1 cellular context compared by ENCODE assay signal in the genomic region with DNA sequence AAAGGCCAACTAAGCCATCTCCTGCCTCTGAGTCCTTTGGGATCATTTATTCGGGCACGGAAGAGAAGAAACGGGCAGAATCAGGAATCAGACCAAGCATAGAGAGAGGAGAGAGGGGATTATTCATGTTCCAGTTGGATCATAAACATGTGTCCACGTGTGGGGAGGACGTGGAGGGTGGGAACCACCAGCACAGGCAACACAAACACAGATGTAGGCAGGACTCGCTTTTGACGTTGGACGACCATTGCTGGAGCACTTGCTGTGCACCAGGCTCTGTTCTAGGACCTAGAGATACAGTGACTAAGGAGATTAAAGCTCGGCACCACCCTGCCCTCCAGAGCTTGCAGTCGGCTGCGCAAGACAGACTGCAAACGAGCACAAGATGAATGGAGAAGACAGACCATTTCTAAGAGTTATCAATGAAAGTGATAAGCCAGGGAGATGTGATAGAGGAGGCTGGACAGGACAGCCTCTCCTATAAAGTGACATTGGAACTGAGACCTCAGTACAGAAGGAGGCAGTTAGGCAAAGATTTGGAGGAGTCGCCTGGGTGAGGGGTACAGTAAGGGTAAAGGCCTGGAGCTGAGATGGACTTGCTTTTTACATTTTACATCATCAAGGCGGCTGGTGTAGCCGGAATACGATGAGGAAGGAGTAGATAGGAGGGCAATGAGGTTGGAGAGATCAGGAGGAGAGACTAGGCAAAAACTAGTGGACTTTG.
TF ChIP-seq lines count a peak whose summit lies in the region.

No MANE protein-coding gene starts in this region.

TF ChIP-seq in GM12878, 131 proteins besides CTCF, POLR2A, EP300 and RAD21:
- TF ChIP-seq NFIC (IDR thresholded peaks at IDR 0.05; ENCODE audit: low read depth, low read length), result no peak
- TF ChIP-seq SIX5 (IDR thresholded peaks at IDR 0.05; ENCODE audit: low read depth, low read length, severe bottlenecking), result no peak
- TF ChIP-seq MYB (IDR thresholded peaks at IDR 0.05; ENCODE audit: borderline replicate concordance, low read depth, low read length), result no peak
- TF ChIP-seq CREB1 (IDR thresholded peaks at IDR 0.05; ENCODE audit: low read depth), result 0 out of 2 replicates have a peak, but pooled peaks have one; percentile 8
- no peak for TF ChIP-seq PAX5 (IDR thresholded peaks at IDR 0.05; ENCODE audit: borderline replicate concordance, low read depth, low read length)
- no peak for TF ChIP-seq SRF (IDR thresholded peaks at IDR 0.05; ENCODE audit: low read depth in 2 of 2, low read length in 2 of 2)
- no peak for TF ChIP-seq YY1 (IDR thresholded peaks at IDR 0.05; ENCODE audit: low read depth, low read length)
- no peak for TF ChIP-seq YBX1 (IDR thresholded peaks at IDR 0.05)
- no peak for TF ChIP-seq EED (IDR thresholded peaks at IDR 0.05; ENCODE audit: low read depth)
- TF ChIP-seq DPF2 (IDR thresholded peaks at IDR 0.05), result 0 out of 2 replicates have a peak, but pooled peaks have one; percentile 17
- TF ChIP-seq GABPA (IDR thresholded peaks at IDR 0.05; ENCODE audit: low read depth), result no peak
- TF ChIP-seq SUZ12 (IDR thresholded peaks at IDR 0.05; ENCODE audit: unreplicated experiment), result no peak
- TF ChIP-seq MTA3 (IDR thresholded peaks at IDR 0.05; ENCODE audit: borderline replicate concordance, low read length), result 0 out of 2 replicates have a peak, but pooled peaks have one; percentile 64
- no peak for TF ChIP-seq PAX8 (IDR thresholded peaks at IDR 0.05)
- no peak for TF ChIP-seq FOXK2 (IDR thresholded peaks at IDR 0.05)
- TF ChIP-seq ZSCAN29 (IDR thresholded peaks at IDR 0.05), result no peak
- TF ChIP-seq, protein P1, sequence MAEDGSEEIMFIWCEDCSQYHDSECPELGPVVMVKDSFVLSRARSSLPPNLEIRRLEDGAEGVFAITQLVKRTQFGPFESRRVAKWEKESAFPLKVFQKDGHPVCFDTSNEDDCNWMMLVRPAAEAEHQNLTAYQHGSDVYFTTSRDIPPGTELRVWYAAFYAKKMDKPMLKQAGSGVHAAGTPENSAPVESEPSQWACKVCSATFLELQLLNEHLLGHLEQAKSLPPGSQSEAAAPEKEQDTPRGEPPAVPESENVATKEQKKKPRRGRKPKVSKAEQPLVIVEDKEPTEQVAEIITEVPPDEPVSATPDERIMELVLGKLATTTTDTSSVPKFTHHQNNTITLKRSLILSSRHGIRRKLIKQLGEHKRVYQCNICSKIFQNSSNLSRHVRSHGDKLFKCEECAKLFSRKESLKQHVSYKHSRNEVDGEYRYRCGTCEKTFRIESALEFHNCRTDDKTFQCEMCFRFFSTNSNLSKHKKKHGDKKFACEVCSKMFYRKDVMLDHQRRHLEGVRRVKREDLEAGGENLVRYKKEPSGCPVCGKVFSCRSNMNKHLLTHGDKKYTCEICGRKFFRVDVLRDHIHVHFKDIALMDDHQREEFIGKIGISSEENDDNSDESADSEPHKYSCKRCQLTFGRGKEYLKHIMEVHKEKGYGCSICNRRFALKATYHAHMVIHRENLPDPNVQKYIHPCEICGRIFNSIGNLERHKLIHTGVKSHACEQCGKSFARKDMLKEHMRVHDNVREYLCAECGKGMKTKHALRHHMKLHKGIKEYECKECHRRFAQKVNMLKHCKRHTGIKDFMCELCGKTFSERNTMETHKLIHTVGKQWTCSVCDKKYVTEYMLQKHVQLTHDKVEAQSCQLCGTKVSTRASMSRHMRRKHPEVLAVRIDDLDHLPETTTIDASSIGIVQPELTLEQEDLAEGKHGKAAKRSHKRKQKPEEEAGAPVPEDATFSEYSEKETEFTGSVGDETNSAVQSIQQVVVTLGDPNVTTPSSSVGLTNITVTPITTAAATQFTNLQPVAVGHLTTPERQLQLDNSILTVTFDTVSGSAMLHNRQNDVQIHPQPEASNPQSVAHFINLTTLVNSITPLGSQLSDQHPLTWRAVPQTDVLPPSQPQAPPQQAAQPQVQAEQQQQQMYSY (CRISPR knock-in tag; IDR thresholded peaks at IDR 0.05), result no peak
- no peak for TF ChIP-seq HCFC1 (IDR thresholded peaks at IDR 0.05; ENCODE audit: low read length)
- TF ChIP-seq NRF1 (conservative IDR thresholded peaks at IDR 0.05; ENCODE audit: low read depth, low read length), result no peak
- no peak for TF ChIP-seq TCF7 (IDR thresholded peaks at IDR 0.05; ENCODE audit: borderline replicate concordance)
- TF ChIP-seq STAT3 (IDR thresholded peaks at IDR 0.05; ENCODE audit: low read depth, low read length), result no peak
- no peak for TF ChIP-seq RFX5 (IDR thresholded peaks at IDR 0.05; ENCODE audit: low read depth, low read length)
- TF ChIP-seq IKZF1 (conservative IDR thresholded peaks at IDR 0.05), result no peak
- no peak for TF ChIP-seq FOS (IDR thresholded peaks at IDR 0.05; ENCODE audit: borderline replicate concordance, extremely low read depth, insufficient read length)
